ENCODE assay signal across 33 cellular contexts in the genomic region with DNA sequence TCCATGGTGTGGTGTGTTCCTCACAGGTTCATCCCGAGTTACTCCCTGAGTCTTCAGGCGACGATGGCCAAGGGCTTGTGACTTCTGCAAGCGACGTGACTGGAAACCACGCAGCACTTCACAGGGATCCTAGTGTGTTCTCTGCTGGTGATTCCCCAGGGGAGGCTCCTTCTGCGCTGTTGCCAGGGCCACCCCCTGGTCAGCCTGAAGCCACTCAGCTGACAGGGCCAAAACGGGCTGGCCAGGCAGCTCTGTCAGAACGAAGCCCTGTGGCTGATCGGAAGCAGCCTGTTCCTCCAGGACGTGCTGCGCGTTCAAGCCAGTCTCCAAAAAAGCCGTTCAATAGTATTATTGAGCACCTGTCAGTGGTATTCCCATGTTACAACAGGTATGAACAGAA.
"Had no signal": no experiment of that assay in that cellular context is flagged by ENCODE, and none has a peak within 500 bp of the region (broad histone marks: within the 10 kb centered on the region; RNA-seq: fewer than 3 reads in every experiment).

No MANE protein-coding gene starts in this region.

- H3K27me3 Mint-ChIP-seq: activated CD4-positive, alpha-beta memory T cell treated with anti-CD3 and anti-CD28 coated beads, Interleukin-2, amount 10 ng/mL, durations not matched to agents 7 days and 5 days; activated CD8-positive, alpha-beta memory T cell treated with anti-CD3 and anti-CD28 coated beads, Interleukin-2, amount 10 ng/mL, durations not matched to agents 7 days and 5 days; activated naive CD8-positive, alpha-beta T cell treated with anti-CD3 and anti-CD28 coated beads for 36 hours; IgD-negative memory B cell had no signal

- H3K4me3 Mint-ChIP-seq: activated CD4-positive, alpha-beta memory T cell treated with anti-CD3 and anti-CD28 coated beads, Interleukin-2, amount 10 ng/mL, durations not matched to agents 7 days and 5 days; activated CD8-positive, alpha-beta memory T cell treated with anti-CD3 and anti-CD28 coated beads, Interleukin-2, amount 10 ng/mL, durations not matched to agents 7 days and 5 days; activated naive CD8-positive, alpha-beta T cell treated with anti-CD3 and anti-CD28 coated beads for 36 hours; IgD-negative memory B cell had no signal

- H3K9me3 Mint-ChIP-seq: activated CD4-positive, alpha-beta memory T cell treated with anti-CD3 and anti-CD28 coated beads, Interleukin-2, amount 10 ng/mL, durations not matched to agents 7 days and 5 days; activated naive CD8-positive, alpha-beta T cell treated with anti-CD3 and anti-CD28 coated beads for 36 hours; IgD-negative memory B cell had no signal

- H3K4me3 ChIP-seq: cardiac muscle cell, Peyer's patch, SK-N-MC had no signal

- ATAC-seq: activated CD8-positive, alpha-beta memory T cell treated with anti-CD3 and anti-CD28 coated beads, Interleukin-2, amount 10 ng/mL, durations not matched to agents 7 days and 5 days; PC-3 had no signal

- H3K27me3 ChIP-seq: cardiac muscle cell, Peyer's patch had no signal

- H3K9me3 ChIP-seq: Peyer's patch had no signal

- H3K27ac ChIP-seq: cardiac muscle cell, Peyer's patch, SK-N-MC, WERI-Rb-1 had no signal

- DNase-seq: activated CD4-positive, alpha-beta memory T cell treated with anti-CD3 and anti-CD28 coated beads, Interleukin-2, amount 10 ng/mL, durations not matched to agents 7 days and 5 days; activated CD4-positive, alpha-beta T cell treated with anti-CD3 and anti-CD28 coated beads for 1 hour; activated CD4-positive, alpha-beta T cell treated with anti-CD3 and anti-CD28 coated beads for 48 hours; activated CD4-positive, CD25-positive, alpha-beta regulatory T cell; activated CD8-positive, alpha-beta memory T cell treated with anti-CD3 and anti-CD28 coated beads for 24 hours; activated CD8-positive, alpha-beta memory T cell treated with anti-CD3 and anti-CD28 coated beads, Interleukin-2, amount 10 ng/mL, durations not matched to agents 7 days and 5 days; activated CD8-positive, alpha-beta memory T cell treated with anti-CD3 and anti-CD28 coated beads, Interleukin-2, amount 50 U/mL, for 48 hours; activated effector memory CD4-positive, alpha-beta T cell treated with Interleukin-2 at 50 U/mL for 16 hours; activated naive CD4-positive, alpha-beta T cell treated with anti-CD3 and anti-CD28 coated beads, Interleukin-2, amount 50 U/mL, for 16 hours; activated naive CD8-positive, alpha-beta T cell treated with anti-CD3 and anti-CD28 coated beads for 36 hours; activated T-cell treated with anti-CD3 and anti-CD28 coated beads, Interleukin-2, amount 50 U/mL, for 48 hours; amniotic stem cell; aorta; Karpas-422; KBM-7; NCI-H1048; NCI-H1105 treated with DMSO at 0.1 percent for 48 hours; NCI-H1436; NCI-H1694; NCI-H1930; NCI-H2081 treated with DMSO at 0.1 percent for 48 hours; NCI-H226; NCI-H446 treated with DMSO at 0.1 percent for 48 hours; NCI-H524; NCI-H69; PC-3; RPMI8226; T1000; WERI-Rb-1 had no signal

- H3K27ac Mint-ChIP-seq: activated CD4-positive, alpha-beta memory T cell treated with anti-CD3 and anti-CD28 coated beads, Interleukin-2, amount 10 ng/mL, durations not matched to agents 7 days and 5 days; activated CD8-positive, alpha-beta memory T cell treated with anti-CD3 and anti-CD28 coated beads, Interleukin-2, amount 10 ng/mL, durations not matched to agents 7 days and 5 days; activated naive CD8-positive, alpha-beta T cell treated with anti-CD3 and anti-CD28 coated beads for 36 hours; IgD-negative memory B cell had no signal

- H3K4me1 Mint-ChIP-seq: activated naive CD8-positive, alpha-beta T cell treated with anti-CD3 and anti-CD28 coated beads for 36 hours; IgD-negative memory B cell had no signal
